Comparison of ENCODE assay signal across 18 cellular contexts in genomic region chr6:170293411-170293844, GRCh38. TPM values are rescaled to one million over a fixed set of nuclear protein-coding genes. Genes with fewer than 3 reads are reported as not detected.
DNase-seq lines count a peak whose midpoint lies in the region; ATAC-seq, FAIRE-seq and TF ChIP-seq lines count a peak whose summit lies in the region.
"Had no signal": no experiment of that assay in that cellular context is flagged by ENCODE, and none has a peak within 500 bp of the region (broad histone marks: within the 10 kb centered on the region; RNA-seq: fewer than 3 reads in every experiment).

No MANE protein-coding gene starts in this region.

- H3K27me3 ChIP-seq in K562 (ENCODE audit: control insufficient read depth in 2 of 2, insufficient read depth in 2 of 2, low read length in 2 of 2) (peaks cover 76 to 88% of the 10 kb centered on the region in 2 experiments), mesenchymal stem cell (ENCODE audit: control insufficient read depth in 1 of 2, insufficient read depth in 1 of 2, low read length in 2 of 2) (peaks cover 61 to 90% of the 10 kb centered on the region in 2 experiments)

- no peaks in the 10 kb centered on the region for H3K9me3 ChIP-seq in K562 (replicated peaks; ENCODE audit: control insufficient read depth, insufficient read depth, low read depth, low read length)
- H3K9me3 ChIP-seq in mesenchymal stem cell (ENCODE audit: control insufficient read depth, low read length), result no peaks in the 10 kb centered on the region
- H3K9me3 ChIP-seq: gastroesophageal sphincter, neutrophil had no signal

- H4K20me1 ChIP-seq in K562 (replicated peaks; ENCODE audit: control insufficient read depth, insufficient read depth, low read length), result peaks cover 14% of the 10 kb centered on the region

- H2BK5ac ChIP-seq in mesenchymal stem cell (ENCODE audit: low read depth, low read length, poor library complexity, severe bottlenecking), result no peak overlapping the region

- TF ChIP-seq EP300 in K562 (IDR thresholded peaks at IDR 0.05; ENCODE audit: low read length), result no peak

- intact Hi-C loops in K562 (cut with micrococcal nuclease), result loop anchor here (5.0 to 10.0 kb wide), 2 partner anchors 134 to 221 kb away; no protein-coding TSS in a partner anchor

- CTCF ChIA-PET in K562 (lab: Yijun Ruan, JAX; ENCODE audit: low intra/inter-chr PET ratio), result interaction anchor here (1.0 kb wide), 1 partner anchor 12 kb away, joined by 3 read pairs; no protein-coding TSS in a partner anchor

- H3K4me1 Mint-ChIP-seq in activated naive CD8-positive, alpha-beta T cell treated with anti-CD3 and anti-CD28 coated beads for 36 hours, result peaks cover 38% of the 10 kb centered on the region
- H3K4me1 Mint-ChIP-seq in activated naive CD8-positive, alpha-beta T cell treated with anti-CD3 and anti-CD28 coated beads, Interleukin-2, amount 50 U/mL, for 24 hours, result peaks cover 44% of the 10 kb centered on the region

- POLR2A ChIA-PET in K562 (lab: Yijun Ruan, JAX), result no interaction called here

- no peaks in the 10 kb centered on the region for H3K79me1 ChIP-seq in mesenchymal stem cell (replicated peaks; ENCODE audit: low read length, poor library complexity, severe bottlenecking)

- H3K9me3 Mint-ChIP-seq in activated naive CD8-positive, alpha-beta T cell treated with anti-CD3 and anti-CD28 coated beads for 36 hours, result no peaks in the 10 kb centered on the region
- H3K9me3 Mint-ChIP-seq in activated naive CD8-positive, alpha-beta T cell treated with anti-CD3 and anti-CD28 coated beads, Interleukin-2, amount 50 U/mL, for 24 hours, result no peaks in the 10 kb centered on the region

- H3K4me1 ChIP-seq in K562 (replicated peaks in 1 of 2; ENCODE audit: control insufficient read depth in 2 of 2, insufficient read depth in 2 of 2, low read length in 2 of 2) (peaks cover 0 to 51% of the 10 kb centered on the region in 2 experiments; a peak in 3 of 5 replicates), mesenchymal stem cell (ENCODE audit: control insufficient read depth, insufficient read depth, low read depth, low read length) (peaks cover 59% of the 10 kb centered on the region)

- no peak overlapping the region for H2BK15ac ChIP-seq in mesenchymal stem cell (ENCODE audit: low read depth, poor library complexity, severe bottlenecking)

- no peak overlapping the region for H2BK12ac ChIP-seq in mesenchymal stem cell (ENCODE audit: low read length in 2 of 2)

- H3K14ac ChIP-seq in mesenchymal stem cell (ENCODE audit: low read length in 2 of 2), result no peak overlapping the region

- no peak overlapping the region for H2AK5ac ChIP-seq in mesenchymal stem cell (ENCODE audit: low read length, severe bottlenecking)

- H3K9ac ChIP-seq in K562 (ENCODE audit: insufficient read depth in 1 of 2, low read depth in 2 of 2, low read length in 2 of 2) (no peak overlapping the region), mesenchymal stem cell (ENCODE audit: low read length) (peak overlapping the region; percentile 29)

- TF ChIP-seq CTCF in K562 (IDR thresholded peaks at IDR 0.05 in 2 of 3, conservative IDR thresholded peaks at IDR 0.05 in 1 of 3; ENCODE audit: insufficient read depth in 2 of 3, low read depth in 1 of 3, low read length in 3 of 3), result no peak

- no peak for TF ChIP-seq RAD21 in K562 (CRISPR knock-in tag; conservative IDR thresholded peaks at IDR 0.05 in 1 of 2, IDR thresholded peaks at IDR 0.05 in 1 of 2)

- BruUV-seq in K562 (replicated peaks; lab: Mats Ljungman, UMichigan), result no TSS peak

- H3K27ac Mint-ChIP-seq in activated naive CD8-positive, alpha-beta T cell treated with anti-CD3 and anti-CD28 coated beads for 36 hours, result no peak overlapping the region
- no peak overlapping the region for H3K27ac Mint-ChIP-seq in activated naive CD8-positive, alpha-beta T cell treated with anti-CD3 and anti-CD28 coated beads, Interleukin-2, amount 50 U/mL, for 24 hours

- in situ Hi-C loops in K562 (cut with MboI), result no loop called here

- peaks cover 5% of the 10 kb centered on the region for H3K36me3 Mint-ChIP-seq in activated naive CD8-positive, alpha-beta T cell treated with anti-CD3 and anti-CD28 coated beads for 36 hours
- H3K36me3 Mint-ChIP-seq in activated naive CD8-positive, alpha-beta T cell treated with anti-CD3 and anti-CD28 coated beads, Interleukin-2, amount 50 U/mL, for 24 hours (ENCODE audit: low read depth), result peaks cover 3% of the 10 kb centered on the region

- 29% methylated on average over 8 of the region's 9 CpGs for WGBS in K562 (ENCODE audit: insufficient coverage, low coverage, missing lambda C conversion rate)
- WGBS in mesenchymal stem cell, result 17% methylated on average over 8 of the region's 9 CpGs

- ATAC-seq in activated naive CD8-positive, alpha-beta T cell treated with anti-CD3 and anti-CD28 coated beads, Interleukin-2, amount 50 U/mL, for 24 hours, result no peak
- no peak for ATAC-seq in K562
- no peak for ATAC-seq in HG03442 (IDR thresholded peaks at IDR 0.05; ENCODE audit: unreplicated experiment)
- ATAC-seq: gastroesophageal sphincter had no signal

- H3K36me3 ChIP-seq in K562 (ENCODE audit: control insufficient read depth, insufficient read depth, low read length) (no peaks in the 10 kb centered on the region), mesenchymal stem cell (ENCODE audit: control insufficient read depth in 1 of 2, insufficient read depth in 2 of 2, low read depth in 1 of 2, low read length in 2 of 2) (no peaks in the 10 kb centered on the region)
- H3K36me3 ChIP-seq: gastroesophageal sphincter, neutrophil had no signal

- H3K27ac ChIP-seq in K562 (ENCODE audit: extremely low read depth, low read depth, low read length) (no peak overlapping the region), mesenchymal stem cell (ENCODE audit: low read length, poor library complexity, severe bottlenecking) (no peak overlapping the region), temporal lobe (ENCODE audit: low read depth, low read length) (peak overlapping the region; percentile 45)
- H3K27ac ChIP-seq: gastroesophageal sphincter, HL-60, neutrophil had no signal

- H3K9me1 ChIP-seq in K562 (ENCODE audit: control insufficient read depth, insufficient read depth, low read length), result no peaks in the 10 kb centered on the region

- H3K23ac ChIP-seq in mesenchymal stem cell (ENCODE audit: low read length in 2 of 2), result no peak overlapping the region

- H3K79me2 ChIP-seq in K562 (ENCODE audit: control insufficient read depth, insufficient read depth, low read length), result no peaks in the 10 kb centered on the region

- H3K18ac ChIP-seq in mesenchymal stem cell (ENCODE audit: low read depth in 1 of 2, low read length in 2 of 2), result no peak overlapping the region

- no peak for DNase-seq in activated naive CD8-positive, alpha-beta T cell treated with anti-CD3 and anti-CD28 coated beads for 36 hours
- DNase-seq in activated naive CD8-positive, alpha-beta T cell treated with anti-CD3 and anti-CD28 coated beads, Interleukin-2, amount 50 U/mL, for 24 hours, result no peak
- DNase-seq in K562 (ENCODE audit: extremely low read depth in 1 of 4, low spot score in 3 of 4) (no peak), mesenchymal stem cell (no peak), OCI-M1 (lab: John Stamatoyannopoulos, UW) (no peak), iPS-NIHi11 (ENCODE audit: low spot score) (no peak)
- DNase-seq: activated CD4-positive, alpha-beta T cell treated with anti-CD3 and anti-CD28 coated beads, Interleukin-2, amount 50 U/mL, for 48 hours; DMS 273 treated with DMSO at 0.1 percent for 48 hours; kidney glomerular epithelial cell; NCI-H2107; small intestine; T-helper 9 cell had no signal

- H3K4ac ChIP-seq in mesenchymal stem cell (ENCODE audit: low read depth in 1 of 2, low read length in 2 of 2), result no peak overlapping the region

- no peak overlapping the region for H4K8ac ChIP-seq in mesenchymal stem cell (ENCODE audit: low read length)

- no peak overlapping the region for H4K91ac ChIP-seq in mesenchymal stem cell (ENCODE audit: low read length)

- peak overlapping the region; percentile 25 for H3K4me3 Mint-ChIP-seq in activated naive CD8-positive, alpha-beta T cell treated with anti-CD3 and anti-CD28 coated beads for 36 hours
- H3K4me3 Mint-ChIP-seq in activated naive CD8-positive, alpha-beta T cell treated with anti-CD3 and anti-CD28 coated beads, Interleukin-2, amount 50 U/mL, for 24 hours, result no peak overlapping the region

- H3K4me3 ChIP-seq in K562 (no peak overlapping the region), mesenchymal stem cell (ENCODE audit: insufficient read depth in 1 of 2, low read depth in 1 of 2, low read length in 2 of 2) (peak overlapping the region in 1 of 2 experiments; percentile 75)

- no peak for TF ChIP-seq POLR2A in K562 (conservative IDR thresholded peaks at IDR 0.05)

- peaks cover 56% of the 10 kb centered on the region for H3K27me3 Mint-ChIP-seq in activated naive CD8-positive, alpha-beta T cell treated with anti-CD3 and anti-CD28 coated beads for 36 hours
- H3K27me3 Mint-ChIP-seq in activated naive CD8-positive, alpha-beta T cell treated with anti-CD3 and anti-CD28 coated beads, Interleukin-2, amount 50 U/mL, for 24 hours, result peaks cover 60% of the 10 kb centered on the region

- FAIRE-seq in K562 (lab: Jason Lieb, UNC), result no peak
- FAIRE-seq: endometrium, small intestine had no signal

- H3K4me2 ChIP-seq in K562 (ENCODE audit: insufficient read depth, low read length) (no peak overlapping the region), mesenchymal stem cell (ENCODE audit: low read length, poor library complexity, severe bottlenecking) (no peak overlapping the region)

- no peak overlapping the region for H2BK120ac ChIP-seq in mesenchymal stem cell (ENCODE audit: low read depth, low read length)

- H2AFZ ChIP-seq in K562 (ENCODE audit: low read depth, low read length) (no peak overlapping the region), mesenchymal stem cell (ENCODE audit: low read depth, low read length) (no peak overlapping the region)

RNA-seq across cellular contexts. Expression of gene DLL1, which starts 2.5 kb away (rescaled TPM):
- 1 to 10 TPM; 4.0 to 4.3 TPM for total RNA-seq in activated naive CD8-positive, alpha-beta T cell treated with anti-CD3 and anti-CD28 coated beads for 36 hours
- not detected in 2 replicates for total RNA-seq in K562 (2011; cell fraction: chromatin; rRNA removed; ENCODE audit: low replicate concordance)
- total RNA-seq in K562 (2011; cell fraction: nucleolus; rRNA removed), result not detected in 2 replicates
- not detected in 2 replicates for total RNA-seq in K562 (2011; cell fraction: nucleoplasm; rRNA removed)
- total RNA-seq in K562 (2014; rRNA removed), result not detected in 2 replicates
- not detected in 2 replicates for total RNA-seq in K562 (2014; rRNA removed; fragmentation: Illumina TruSeq; extraction: Trizol)
- total RNA-seq in K562 (2015; rRNA removed; fragmentation: Illumina TruSeq; extraction: Trizol), result not detected in 2 replicates
- not detected in 2 replicates for total RNA-seq in K562 (2021)
- polyA plus RNA-seq in K562 (2011; rRNA removed), result not detected in 2 replicates
- 0.03 TPM in 1 of 2 replicates, not detected in the other for polyA plus RNA-seq in K562 (2011; cell fraction: cytosol; rRNA removed)
- polyA plus RNA-seq in K562 (2011; cell fraction: nucleus; rRNA removed), result not detected in 2 replicates
- 0.03 TPM in 1 of 2 replicates, not detected in the other for polyA plus RNA-seq in K562 (2012)
- not detected in 2 replicates for polyA plus RNA-seq in K562 (2014; fragmentation: Illumina TruSeq; extraction: Trizol)
- not detected for polyA plus RNA-seq in K562 (2014; fragmentation: Nextera tagmentation; extraction: Ambion mirVana)
- not detected in 2 replicates for polyA plus RNA-seq in K562 (2014; rRNA removed)
- polyA minus RNA-seq in K562 (2011; rRNA and poly(A)+ RNA removed), result not detected in 2 replicates
- not detected in 2 replicates for polyA minus RNA-seq in K562 (2011; cell fraction: cytosol; rRNA and poly(A)+ RNA removed)
- polyA minus RNA-seq in K562 (2011; cell fraction: nucleus; rRNA and poly(A)+ RNA removed), result not detected in 2 replicates
- 2.9 TPM for polyA plus RNA-seq in mesenchymal stem cell (2013, experiment 1 of 2)
- 2.3 TPM for polyA plus RNA-seq in mesenchymal stem cell (2013, experiment 2 of 2)
- total RNA-seq in temporal lobe, result 9.1 TPM

RNA-seq across cellular contexts. Expression of gene FAM120B, which starts 13.1 kb away (rescaled TPM):
- 10 to 100 TPM; 19.4 to 19.7 TPM for total RNA-seq in activated naive CD8-positive, alpha-beta T cell treated with anti-CD3 and anti-CD28 coated beads for 36 hours
- 43.4 and 80.5 TPM in 2 replicates for total RNA-seq in K562 (2011; cell fraction: chromatin; rRNA removed; ENCODE audit: low replicate concordance)
- 21.2 and 24.1 TPM in 2 replicates for total RNA-seq in K562 (2011; cell fraction: nucleolus; rRNA removed)
- total RNA-seq in K562 (2011; cell fraction: nucleoplasm; rRNA removed), result 25.9 and 29.8 TPM in 2 replicates
- total RNA-seq in K562 (2014; rRNA removed) (9.4 and 12.2 TPM in 2 replicates), K562 (2014; rRNA removed; fragmentation: Illumina TruSeq; extraction: Trizol) (15.1 and 16.4 TPM in 2 replicates), K562 (2015; rRNA removed; fragmentation: Illumina TruSeq; extraction: Trizol) (12.8 and 12.9 TPM in 2 replicates), K562 (2021) (22.6 and 23.0 TPM in 2 replicates), temporal lobe (36.4 TPM)
- polyA plus RNA-seq in K562 (2011; rRNA removed) (16.6 and 16.9 TPM in 2 replicates), K562 (2014; fragmentation: Illumina TruSeq; extraction: Trizol) (19.9 and 21.3 TPM in 2 replicates), K562 (2014; fragmentation: Nextera tagmentation; extraction: Ambion mirVana) (1 to 10 TPM; 3.5 to 5.5 TPM), K562 (2014; rRNA removed) (14.7 and 14.8 TPM in 2 replicates)
- polyA plus RNA-seq in K562 (2011; cell fraction: cytosol; rRNA removed), result 11.3 and 12.0 TPM in 2 replicates
- polyA plus RNA-seq in K562 (2011; cell fraction: nucleus; rRNA removed), result 24.9 and 30.9 TPM in 2 replicates
- polyA plus RNA-seq in K562 (2012), result 11.9 and 18.1 TPM in 2 replicates
- polyA minus RNA-seq in K562 (2011; rRNA and poly(A)+ RNA removed), result 38.8 and 43.3 TPM in 2 replicates
- 12.5 and 17.4 TPM in 2 replicates for polyA minus RNA-seq in K562 (2011; cell fraction: cytosol; rRNA and poly(A)+ RNA removed)
- 23.7 and 38.2 TPM in 2 replicates for polyA minus RNA-seq in K562 (2011; cell fraction: nucleus; rRNA and poly(A)+ RNA removed)
- 17.6 TPM for polyA plus RNA-seq in mesenchymal stem cell (2013, experiment 1 of 2)
- 17.4 TPM for polyA plus RNA-seq in mesenchymal stem cell (2013, experiment 2 of 2)
